18 cellular contexts compared by ENCODE assay signal in the genomic region with DNA sequence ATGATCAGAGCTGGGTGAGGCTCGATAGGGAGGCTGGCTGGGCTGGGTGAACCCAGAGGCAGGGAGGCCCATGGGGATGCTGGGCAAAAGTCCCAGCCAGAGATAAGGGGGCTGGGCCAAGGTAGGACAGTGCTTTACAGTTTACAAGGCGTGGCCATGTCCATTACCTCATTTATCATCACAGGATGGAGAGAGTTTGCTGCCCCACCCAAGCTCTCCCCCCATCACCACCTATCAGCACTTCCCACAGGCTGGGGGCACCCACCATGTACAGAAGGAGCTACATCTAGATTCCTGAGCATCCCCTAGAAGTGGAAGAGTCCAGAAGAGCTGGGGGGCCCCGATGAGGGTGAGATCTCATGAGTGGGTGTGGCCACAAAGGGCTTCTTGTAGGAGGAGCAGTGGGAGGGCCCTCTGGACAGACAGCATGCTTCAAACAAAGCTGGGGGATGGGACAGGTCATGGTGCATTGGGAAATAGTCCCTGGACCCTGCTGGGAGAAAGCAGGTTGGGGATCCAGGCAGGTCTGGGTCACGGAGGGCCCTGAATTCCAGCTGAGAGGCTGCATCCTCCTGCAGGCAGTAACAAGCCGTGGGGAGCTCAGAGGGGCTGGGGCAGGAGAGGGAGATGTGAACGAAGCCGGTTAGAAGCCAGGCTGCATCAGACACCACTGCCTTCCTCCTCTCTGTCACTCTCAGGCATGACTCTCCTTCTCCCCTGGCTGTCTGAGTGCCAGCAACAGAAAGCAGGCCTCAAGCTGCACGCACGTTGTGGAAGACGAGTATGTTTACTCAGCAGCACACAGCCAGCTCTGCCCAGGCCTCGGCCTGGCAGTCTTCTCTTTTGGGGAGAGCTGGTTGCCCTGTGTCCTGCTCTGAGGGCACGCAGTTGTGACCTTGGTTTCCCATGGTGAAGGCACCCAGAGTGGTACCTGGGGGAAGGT.
DNase-seq lines count a peak whose midpoint lies in the region; ATAC-seq and TF ChIP-seq lines count a peak whose summit lies in the region.
"Had no signal": no experiment of that assay in that cellular context is flagged by ENCODE, and none has a peak within 500 bp of the region (broad histone marks: within the 10 kb centered on the region; RNA-seq: fewer than 3 reads in every experiment).

No MANE protein-coding gene starts in this region.

- TF ChIP-seq CTCF in DND-41 (IDR thresholded peaks at IDR 0.05; ENCODE audit: borderline replicate concordance, extremely low read depth, low read length, poor library complexity, severe bottlenecking) (no peak), HEK293 (tag by site-specific recombination; IDR thresholded peaks at IDR 0.05) (no peak), neural progenitor cell (IDR thresholded peaks at IDR 0.05) (no peak), mesothelial cell of epicardium (IDR thresholded peaks at IDR 0.05; ENCODE audit: unreplicated experiment) (no peak), endodermal cell (conservative IDR thresholded peaks at IDR 0.05) (no peak)

- no peak for DNase-seq in DND-41
- DNase-seq in astrocyte of the hippocampus (ENCODE audit: low read depth, low spot score) = peak; percentile 41
- no peak for DNase-seq in neural progenitor cell (ENCODE audit: low spot score)
- DNase-seq in mesothelial cell of epicardium (ENCODE audit: low spot score in 2 of 2, unreplicated experiment in 2 of 2) = no peak
- no peak for DNase-seq in foreskin melanocyte
- no peak for DNase-seq in endodermal cell
- DNase-seq: activated CD4-positive, CD25-positive, alpha-beta regulatory T cell treated with anti-CD3 and anti-CD28 coated beads, Interleukin-2, amount 50 U/mL, for 72 hours; AML-193; brain microvascular endothelial cell; Caco-2; EL; NCI-H1436 treated with DMSO at 0.1 percent for 48 hours; stimulated activated CD4-positive, alpha-beta T cell treated with anti-CD3 and anti-CD28 coated beads, Interleukin-4, amount 100 ng/mL, for 24 hours; T-helper 9 cell; upper lobe of right lung had no signal

- H3K27ac ChIP-seq in DND-41 (ENCODE audit: low read length) (peak overlapping the region; percentile 49; the same call in 1 of the 2 replicates), HEK293 (ENCODE audit: extremely low read depth, low read depth, low read length) (no peak overlapping the region), neural progenitor cell (no peak overlapping the region), endodermal cell (ENCODE audit: low read depth, low read length) (no peak overlapping the region)
- H3K27ac ChIP-seq: brain microvascular endothelial cell, upper lobe of right lung had no signal

- H2AFZ ChIP-seq in DND-41 (ENCODE audit: low read depth, low read length) (no peak overlapping the region), neural progenitor cell (replicated peaks) (no peak overlapping the region)

- no peaks in the 10 kb centered on the region for H3F3A ChIP-seq in neural progenitor cell (ENCODE audit: low read depth)

- 0 out of 3 replicates have a peak, but pooled peaks have one; percentile 6 for ATAC-seq in DND-41 (ENCODE audit: insufficient read depth, low read depth)
- ATAC-seq: Panc1, upper lobe of right lung had no signal

- no peaks in the 10 kb centered on the region for H3K4me1 ChIP-seq in DND-41 (ENCODE audit: insufficient read depth, low read length)
- no peaks in the 10 kb centered on the region for H3K4me1 ChIP-seq in HEK293 (ENCODE audit: control insufficient read depth, insufficient read depth, low read length)
- no peaks in the 10 kb centered on the region for H3K4me1 ChIP-seq in neural progenitor cell
- no peaks in the 10 kb centered on the region for H3K4me1 ChIP-seq in endodermal cell (ENCODE audit: control insufficient read depth, insufficient read depth, low read length)
- H3K4me1 ChIP-seq: Caco-2 had no signal

- H3K4me3 ChIP-seq in DND-41 (ENCODE audit: low read depth in 1 of 2, low read length in 2 of 2) = no peak overlapping the region
- H3K4me3 ChIP-seq in HEK293 (ENCODE audit: low read depth, low read length) = no peak overlapping the region
- H3K4me3 ChIP-seq in neural progenitor cell = no peak overlapping the region
- H3K4me3 ChIP-seq in endodermal cell (ENCODE audit: low read length) = no peak overlapping the region
- H3K4me3 ChIP-seq: upper lobe of right lung had no signal

- WGBS in endodermal cell (ENCODE audit: insufficient coverage in 1 of 2, insufficient read length in 1 of 2), 2 experiments = 88 to 100% methylated on average over 5 to 12 of the region's 12 CpGs

- CTCF ChIA-PET in HEK293 (lab: Yijun Ruan, JAX) = interaction anchor here (0.5 kb wide), 1 partner anchor 208 kb away, joined by 3 read pairs; no protein-coding TSS in a partner anchor

- H3K4me1 Mint-ChIP-seq in neural progenitor cell (peaks cover 31% of the 10 kb centered on the region), mesothelial cell of epicardium (peaks cover 31% of the 10 kb centered on the region), endodermal cell (peaks cover 7% of the 10 kb centered on the region)

- H3K36me3 ChIP-seq in DND-41 (ENCODE audit: insufficient read depth, low read length) = no peaks in the 10 kb centered on the region; the same call in 1 of the 2 replicates
- H3K36me3 ChIP-seq in HEK293 (ENCODE audit: control insufficient read depth in 2 of 2, insufficient read depth in 1 of 2, low read length in 2 of 2) = no peaks in the 10 kb centered on the region
- no peaks in the 10 kb centered on the region for H3K36me3 ChIP-seq in neural progenitor cell
- H3K36me3 ChIP-seq in endodermal cell (ENCODE audit: control insufficient read depth, insufficient read depth, low read length) = no peaks in the 10 kb centered on the region
- H3K36me3 ChIP-seq: brain microvascular endothelial cell, upper lobe of right lung had no signal

- H3K9me3 Mint-ChIP-seq in neural progenitor cell (no peaks in the 10 kb centered on the region), mesothelial cell of epicardium (no peaks in the 10 kb centered on the region), endodermal cell (no peaks in the 10 kb centered on the region)

- H3K9ac ChIP-seq in DND-41 (ENCODE audit: low read depth, low read length) (no peak overlapping the region), neural progenitor cell (no peak overlapping the region), endodermal cell (ENCODE audit: extremely low read depth, low read length, poor library complexity, severe bottlenecking) (no peak overlapping the region)

- H3K4me3 Mint-ChIP-seq in neural progenitor cell = peak overlapping the region; percentile 20
- no peak overlapping the region for H3K4me3 Mint-ChIP-seq in mesothelial cell of epicardium
- no peak overlapping the region for H3K4me3 Mint-ChIP-seq in endodermal cell
- H3K4me3 Mint-ChIP-seq: activated naive CD8-positive, alpha-beta T cell had no signal

- peaks cover 100% of the 10 kb centered on the region for H3K79me2 ChIP-seq in DND-41 (ENCODE audit: insufficient read depth, low read length)
- H3K79me2 ChIP-seq in neural progenitor cell (ENCODE audit: low read depth) = no peaks in the 10 kb centered on the region

- POLR2A ChIA-PET in HEK293 (lab: Yijun Ruan, JAX) = no interaction called here

- H3K4me2 ChIP-seq in DND-41 (ENCODE audit: insufficient read depth, low read length) (no peak overlapping the region), neural progenitor cell (no peak overlapping the region)

- H3K27ac Mint-ChIP-seq in neural progenitor cell (no peak overlapping the region), mesothelial cell of epicardium (no peak overlapping the region), endodermal cell (no peak overlapping the region)

- H3K36me3 Mint-ChIP-seq in neural progenitor cell (no peaks in the 10 kb centered on the region), mesothelial cell of epicardium (no peaks in the 10 kb centered on the region), endodermal cell (ENCODE audit: low read depth) (no peaks in the 10 kb centered on the region)
- H3K36me3 Mint-ChIP-seq: activated naive CD8-positive, alpha-beta T cell had no signal

- H3K27me3 Mint-ChIP-seq in neural progenitor cell (ENCODE audit: insufficient read depth, low read depth) (peaks cover 6% of the 10 kb centered on the region), mesothelial cell of epicardium (ENCODE audit: low read depth) (no peaks in the 10 kb centered on the region), endodermal cell (ENCODE audit: insufficient read depth) (no peaks in the 10 kb centered on the region)
- H3K27me3 Mint-ChIP-seq: activated naive CD8-positive, alpha-beta T cell had no signal

- no peaks in the 10 kb centered on the region for H3K9me3 ChIP-seq in DND-41 (ENCODE audit: insufficient read depth, low read length, severe bottlenecking)
- H3K9me3 ChIP-seq in HEK293 (ENCODE audit: control insufficient read depth, insufficient read depth, low read depth, low read length) = no peaks in the 10 kb centered on the region
- no peaks in the 10 kb centered on the region for H3K9me3 ChIP-seq in neural progenitor cell (ENCODE audit: low read depth)
- H3K9me3 ChIP-seq in endodermal cell (ENCODE audit: control insufficient read depth, low read length) = no peaks in the 10 kb centered on the region
- H3K9me3 ChIP-seq: Caco-2, upper lobe of right lung had no signal

- H3K27me3 ChIP-seq in DND-41 (ENCODE audit: insufficient read depth, low read length, poor library complexity) = no peaks in the 10 kb centered on the region
- no peaks in the 10 kb centered on the region for H3K27me3 ChIP-seq in neural progenitor cell
- H3K27me3 ChIP-seq in endodermal cell (ENCODE audit: control insufficient read depth, insufficient read depth, low read length, poor library complexity, severe bottlenecking) = no peaks in the 10 kb centered on the region
- H3K27me3 ChIP-seq: brain microvascular endothelial cell, upper lobe of right lung had no signal

- peaks cover 89% of the 10 kb centered on the region for H4K20me1 ChIP-seq in DND-41 (ENCODE audit: insufficient read depth, low read length)
- H4K20me1 ChIP-seq in neural progenitor cell (ENCODE audit: low read depth) = no peaks in the 10 kb centered on the region

TF ChIP-seq in HEK293, 187 proteins besides CTCF, POLR2A, EP300 and RAD21 (continues in another document):
- TF ChIP-seq EGR2 (tag by site-specific recombination; IDR thresholded peaks at IDR 0.05; ENCODE audit: low read depth) (peak; percentile 65), ZNF837 (tag by site-specific recombination; IDR thresholded peaks at IDR 0.05) (no peak), ZNF202 (tag by site-specific recombination; IDR thresholded peaks at IDR 0.05; ENCODE audit: borderline replicate concordance) (no peak), OVOL3 (tag by site-specific recombination; IDR thresholded peaks at IDR 0.05) (no peak), ZFP37 (tag by site-specific recombination; IDR thresholded peaks at IDR 0.05) (no peak), KLF1 (tag by site-specific recombination; IDR thresholded peaks at IDR 0.05) (peak; percentile 58)
